In genomic region chr10:114703377-114704125, GRCh38 we compare ENCODE assay signal across 8 cellular contexts. TPM values are rescaled to one million over a fixed set of nuclear protein-coding genes. Genes with fewer than 3 reads are reported as not detected.
A peak's percentile ranks its signal among the peaks of the same experiment; 100 is the strongest.
DNase-seq lines count a peak whose midpoint lies in the region; ATAC-seq and TF ChIP-seq lines count a peak whose summit lies in the region.

No MANE protein-coding gene starts in this region.

- no peak for TF ChIP-seq POLR2A in upper lobe of left lung (IDR thresholded peaks at IDR 0.05)

- WGBS in GM23248 (ENCODE audit: low coverage in 1 of 2, low lambda C conversion rate in 2 of 2, missing lambda C conversion rate in 2 of 2), 2 experiments = 39 to 41% methylated on average over 6 of the region's 6 CpGs
- 45% methylated on average over 6 of the region's 6 CpGs for WGBS in hepatocyte (ENCODE audit: low lambda C conversion rate, missing lambda C conversion rate)
- WGBS in upper lobe of left lung, 2 donors = 38 to 42% methylated on average over 6 of the region's 6 CpGs

- H3K4me3 ChIP-seq in AG10803 (ENCODE audit: low read length) = no peak overlapping the region
- H3K4me3 ChIP-seq in GM23248 = no peak overlapping the region
- no peak overlapping the region for H3K4me3 ChIP-seq in WERI-Rb-1 (ENCODE audit: low read depth, low read length)
- H3K4me3 ChIP-seq in hepatocyte = no peak overlapping the region
- H3K4me3 ChIP-seq in upper lobe of left lung = no peak overlapping the region

- no peaks in the 10 kb centered on the region for H3K9me2 ChIP-seq in GM23248 (ENCODE audit: insufficient read depth)
- H3K9me2 ChIP-seq in hepatocyte (replicated peaks; ENCODE audit: insufficient read depth) = no peaks in the 10 kb centered on the region

- H3K27me3 ChIP-seq in GM23248 (replicated peaks; ENCODE audit: insufficient read depth) (peaks cover 17% of the 10 kb centered on the region; the same call in 1 of the 2 replicates), WERI-Rb-1 (ENCODE audit: insufficient read depth, low read depth, severe bottlenecking) (no peaks in the 10 kb centered on the region), hepatocyte (no peaks in the 10 kb centered on the region), upper lobe of left lung (no peaks in the 10 kb centered on the region)

- no peaks in the 10 kb centered on the region for H3K79me2 ChIP-seq in GM23248 (ENCODE audit: insufficient read depth)
- no peaks in the 10 kb centered on the region for H3K79me2 ChIP-seq in hepatocyte

- TF ChIP-seq CTCF in AG10803 (conservative IDR thresholded peaks at IDR 0.05; ENCODE audit: low read length) = peak; percentile 68
- TF ChIP-seq CTCF in WERI-Rb-1 (IDR thresholded peaks at IDR 0.05; ENCODE audit: low read depth, low read length) = peak; percentile 75
- peak; percentile 58 for TF ChIP-seq CTCF in hepatocyte (IDR thresholded peaks at IDR 0.05; ENCODE audit: poor library complexity)
- TF ChIP-seq CTCF in upper lobe of left lung (IDR thresholded peaks at IDR 0.05) = peak; percentile 43 to 66 (median 51)

- H3K4me1 ChIP-seq in GM23248 (ENCODE audit: insufficient read depth) (peaks cover under 1% of the 10 kb centered on the region), hepatocyte (ENCODE audit: insufficient read depth) (no peaks in the 10 kb centered on the region), upper lobe of left lung (peaks cover 0 to 5% (median 0%) of the 10 kb centered on the region in 4 donors)

- DNase-seq in AG10803 (ENCODE audit: low read depth) (peak; percentile 13), GM23248 (peak; percentile 41), WERI-Rb-1 (peak; percentile 30), hepatocyte (ENCODE audit: low spot score) (peak; percentile 45), upper lobe of left lung (no peak), T1000 (lab: John Stamatoyannopoulos, UW) (no peak)

- no peaks in the 10 kb centered on the region for H3K36me3 ChIP-seq in GM23248 (ENCODE audit: low read depth)
- H3K36me3 ChIP-seq in WERI-Rb-1 = no peaks in the 10 kb centered on the region
- no peaks in the 10 kb centered on the region for H3K36me3 ChIP-seq in hepatocyte (replicated peaks; ENCODE audit: insufficient read depth, low read depth)
- no peaks in the 10 kb centered on the region for H3K36me3 ChIP-seq in upper lobe of left lung

- H2AFZ ChIP-seq in GM23248 = no peak overlapping the region
- no peak overlapping the region for H2AFZ ChIP-seq in hepatocyte

- no peaks in the 10 kb centered on the region for H3K9me3 ChIP-seq in GM23248 (ENCODE audit: low read depth)
- peaks cover 3% of the 10 kb centered on the region for H3K9me3 ChIP-seq in WERI-Rb-1 (ENCODE audit: severe bottlenecking)
- H3K9me3 ChIP-seq in hepatocyte (ENCODE audit: low read depth) = no peaks in the 10 kb centered on the region
- no peaks in the 10 kb centered on the region for H3K9me3 ChIP-seq in upper lobe of left lung

- TF ChIP-seq EP300 in upper lobe of left lung (IDR thresholded peaks at IDR 0.05) = no peak

- in situ Hi-C loops in GM23248 (cut with MboI) = loop anchor here (10.0 kb wide), 1 partner anchor 149 kb away; no protein-coding TSS in a partner anchor

- no peak overlapping the region for H3K9ac ChIP-seq in GM23248

- H3F3A ChIP-seq in GM23248 (ENCODE audit: insufficient read depth) = no peaks in the 10 kb centered on the region; the same call in 1 of the 2 replicates

- H3K27ac ChIP-seq in GM23248 (no peak overlapping the region), WERI-Rb-1 (no peak overlapping the region), hepatocyte (no peak overlapping the region), upper lobe of left lung (no peak overlapping the region)

- ATAC-seq in upper lobe of left lung (ENCODE audit: low FRiP score in 2 of 2) (peak in 1 of 2 donors; percentile 47), GM21367 (IDR thresholded peaks at IDR 0.05; ENCODE audit: unreplicated experiment) (no peak), HG02970 (IDR thresholded peaks at IDR 0.05; ENCODE audit: low FRiP score, unreplicated experiment) (no peak)

- H4K20me1 ChIP-seq in GM23248 (ENCODE audit: insufficient read depth) (no peaks in the 10 kb centered on the region), hepatocyte (ENCODE audit: insufficient read depth, poor library complexity, severe bottlenecking) (no peaks in the 10 kb centered on the region)

- H3K4me2 ChIP-seq in GM23248 (ENCODE audit: unreplicated experiment) (no peak overlapping the region), hepatocyte (no peak overlapping the region)

RNA-seq across cellular contexts. Expression of gene ABLIM1, which starts 45.5 kb away (rescaled TPM):
- 0.54 and 4.3 TPM in 2 replicates for total RNA-seq in GM23248 (2014; rRNA removed; shearing (Covaris generic))
- polyA plus RNA-seq in GM23248 (2016; fragmentation: Nextera tagmentation; extraction: Ambion mirVana) (0.78 and 0.98 TPM in 2 replicates), hepatocyte (19.8 and 20.8 TPM in 2 replicates)
- total RNA-seq in hepatocyte (31.6 and 37.9 TPM in 2 replicates), upper lobe of left lung (100 to 1,000 TPM in 5 of 6 donors, 10 to 100 TPM in 1; 92.2 to 153 (median 131) TPM)

Comparison
In these comparisons a context has a peak if more than half of its experiments do, and no peak if none do; other contexts are left out.
1. DNase-seq: peak in AG10803 (single experiment), GM23248 (single experiment), WERI-Rb-1 (single experiment) and hepatocyte (single experiment); none in upper lobe of left lung (0 of 2) and T1000 (single experiment).
2. Peak in every context shown above with its lines, with median percentiles within 50 percentile points of each other: CTCF ChIP-seq.